1 cellular context compared by ENCODE assay signal in genomic region chr9:120842685-120843485, GRCh38.
TF ChIP-seq lines count a peak whose summit lies in the region.

PSMD5 (minus strand) TSS chr9:120842922; CDS start chr9:120842909, 13 bp downstream.

TF ChIP-seq in GM12878, 131 proteins besides CTCF, POLR2A, EP300 and RAD21 (continued from another document and continues in another):
- no peak for TF ChIP-seq RELB (IDR thresholded peaks at IDR 0.05; ENCODE audit: low read depth)
- TF ChIP-seq USF2 (IDR thresholded peaks at IDR 0.05; ENCODE audit: borderline replicate concordance, low read depth, low read length): no peak
- no peak for TF ChIP-seq SP1 (IDR thresholded peaks at IDR 0.05; ENCODE audit: low read depth, low read length)
- no peak for TF ChIP-seq YBX1 (IDR thresholded peaks at IDR 0.05)
- TF ChIP-seq CBFB (IDR thresholded peaks at IDR 0.05; ENCODE audit: low read depth): peak; percentile 100
- 0 out of 2 replicates have a peak, but pooled peaks have one; percentile 39 for TF ChIP-seq BACH1 (IDR thresholded peaks at IDR 0.05; ENCODE audit: borderline replicate concordance)
- no peak for TF ChIP-seq USF1 (IDR thresholded peaks at IDR 0.05; ENCODE audit: borderline replicate concordance, extremely low read length, insufficient read depth, low read depth, low read length)
- 0 out of 2 replicates have a peak, but pooled peaks have one; percentile 5 for TF ChIP-seq PAX5 (IDR thresholded peaks at IDR 0.05; ENCODE audit: borderline replicate concordance, low read depth, low read length)
- no peak for TF ChIP-seq PAX8 (IDR thresholded peaks at IDR 0.05)
- no peak for TF ChIP-seq KDM1A (IDR thresholded peaks at IDR 0.05; ENCODE audit: borderline replicate concordance)
- TF ChIP-seq MXI1 (IDR thresholded peaks at IDR 0.05; ENCODE audit: low read depth, low read length): peak; percentile 65; the same call in 1 of the 2 replicates
- TF ChIP-seq MTA3 (IDR thresholded peaks at IDR 0.05; ENCODE audit: borderline replicate concordance, low read length): no peak
- peak; percentile 99 for TF ChIP-seq RCOR1 (conservative IDR thresholded peaks at IDR 0.05; ENCODE audit: low read depth, low read length)
- no peak; the same call in 1 of the 2 replicates for TF ChIP-seq TCF3 (IDR thresholded peaks at IDR 0.05; ENCODE audit: borderline replicate concordance, insufficient read depth, low read depth, low read length)
- TF ChIP-seq PML (IDR thresholded peaks at IDR 0.05; ENCODE audit: low read length): peak; percentile 94
- no peak for TF ChIP-seq ZBTB11 (CRISPR knock-in tag; IDR thresholded peaks at IDR 0.05)
- peak; percentile 89 for TF ChIP-seq CREM (IDR thresholded peaks at IDR 0.05; ENCODE audit: low read depth)
- TF ChIP-seq BMI1 (IDR thresholded peaks at IDR 0.05; ENCODE audit: borderline replicate concordance): no peak
- TF ChIP-seq KLF5 (IDR thresholded peaks at IDR 0.05; ENCODE audit: partially characterized antibody): no peak
- no peak for TF ChIP-seq ELK1 (IDR thresholded peaks at IDR 0.05; ENCODE audit: low read depth, low read length)
- no peak for TF ChIP-seq ZBTB33 (IDR thresholded peaks at IDR 0.05)
- no peak for TF ChIP-seq PBX3 (IDR thresholded peaks at IDR 0.05; ENCODE audit: insufficient replicate concordance, low read depth, low read length)
- TF ChIP-seq ZNF24 (IDR thresholded peaks at IDR 0.05): no peak
- no peak for TF ChIP-seq IRF3 (IDR thresholded peaks at IDR 0.05)
- TF ChIP-seq E2F4 (IDR thresholded peaks at IDR 0.05; ENCODE audit: low read depth, low read length): no peak
- no peak for TF ChIP-seq GATAD2B (conservative IDR thresholded peaks at IDR 0.05; ENCODE audit: low read depth)
- TF ChIP-seq CBX3 (IDR thresholded peaks at IDR 0.05; ENCODE audit: borderline replicate concordance, low read depth): no peak
- TF ChIP-seq SMAD1 (IDR thresholded peaks at IDR 0.05; ENCODE audit: low read depth, partially characterized antibody): no peak
- no peak for TF ChIP-seq REST (IDR thresholded peaks at IDR 0.05; ENCODE audit: low read depth, low read length)
- TF ChIP-seq BHLHE40 (IDR thresholded peaks at IDR 0.05; ENCODE audit: borderline replicate concordance in 1 of 2, low read depth in 2 of 2, low read length in 1 of 2): no peak; a peak in 1 of 4 replicates
- no peak for TF ChIP-seq NRF1 (conservative IDR thresholded peaks at IDR 0.05; ENCODE audit: low read depth, low read length)
- TF ChIP-seq ZBED1 (IDR thresholded peaks at IDR 0.05; ENCODE audit: borderline replicate concordance): no peak
- TF ChIP-seq JUNB (IDR thresholded peaks at IDR 0.05): no peak; the same call in 1 of the 2 replicates
- TF ChIP-seq RAD51 (IDR thresholded peaks at IDR 0.05): no peak
- TF ChIP-seq CHD1 (IDR thresholded peaks at IDR 0.05; ENCODE audit: low read depth, low read length): no peak
- peak; percentile 95 for TF ChIP-seq CREB1 (IDR thresholded peaks at IDR 0.05; ENCODE audit: low read depth)
- peak; percentile 55 for TF ChIP-seq NKRF (conservative IDR thresholded peaks at IDR 0.05)
- no peak for TF ChIP-seq IRF4 (IDR thresholded peaks at IDR 0.05; ENCODE audit: low read depth, low read length)
